8 cellular contexts compared by ENCODE assay signal in genomic region chr15:57376695-57377477, GRCh38. TPM values are rescaled to one million over a fixed set of nuclear protein-coding genes. Genes with fewer than 3 reads are reported as not detected.
DNase-seq lines count a peak whose midpoint lies in the region; ATAC-seq and TF ChIP-seq lines count a peak whose summit lies in the region.

No MANE protein-coding gene starts in this region.

- DNase-seq in BJ (ENCODE audit: low read depth) (no peak), A172 (ENCODE audit: low spot score) (no peak), COLO829 (ENCODE audit: low spot score) (no peak)
- no peak for DNase-seq in effector memory CD8-positive, alpha-beta T cell

- peak overlapping the region; percentile 57 for H3K9ac ChIP-seq in HUES64 (ENCODE audit: low read depth, low read length)
- peak overlapping the region in 1 of 2 donors; percentile 53 for H3K9ac ChIP-seq in mucosa of rectum (ENCODE audit: low read depth in 1 of 2, low read length in 2 of 2)

- H3K36me3 ChIP-seq in BJ (ENCODE audit: control insufficient read depth, insufficient read depth, low read length) (no peaks in the 10 kb centered on the region), HUES64 (ENCODE audit: insufficient read depth, low read length) (no peaks in the 10 kb centered on the region), mucosa of rectum (ENCODE audit: control insufficient read depth in 2 of 2, insufficient read depth in 2 of 2, low read length in 2 of 2) (no peaks in the 10 kb centered on the region)

- TF ChIP-seq CTCF in BJ (IDR thresholded peaks at IDR 0.05; ENCODE audit: insufficient read depth, low read depth, low read length) = no peak

- H3K4me3 ChIP-seq in BJ (ENCODE audit: low read depth, low read length) = peak overlapping the region; percentile 49
- peak overlapping the region; percentile 55 for H3K4me3 ChIP-seq in HUES64 (ENCODE audit: low read length)
- H3K4me3 ChIP-seq in mucosa of rectum (ENCODE audit: low read length in 2 of 2) = peak overlapping the region; percentile 64 to 72

- peak overlapping the region; percentile 43 to 61 for H3K4me3 Mint-ChIP-seq in effector memory CD8-positive, alpha-beta T cell

- H3K4me1 Mint-ChIP-seq in effector memory CD8-positive, alpha-beta T cell (ENCODE audit: low read depth in 2 of 2) = peaks cover 4 to 5% of the 10 kb centered on the region in 2 donors

- peaks cover 80 to 97% of the 10 kb centered on the region in 2 donors for H3K27me3 Mint-ChIP-seq in effector memory CD8-positive, alpha-beta T cell

- 6% methylated on average over 49 of the region's 49 CpGs for WGBS in HUES64

- CTCF ChIA-PET in BJ (lab: Yijun Ruan, JAX) = interaction anchor here (0.7 to 1.7 kb wide), 9 partner anchors 11 to 151 kb away, joined by 3 to 8 read pairs (median 3); no protein-coding TSS in a partner anchor

- H3K9me3 ChIP-seq in HUES64 (ENCODE audit: insufficient read depth, low read depth, low read length) (no peaks in the 10 kb centered on the region), mucosa of rectum (ENCODE audit: control insufficient read depth in 2 of 2, low read length in 2 of 2) (no peaks in the 10 kb centered on the region)

- H3K4me1 ChIP-seq in HUES64 (ENCODE audit: insufficient read depth, low read length) (peaks cover 32% of the 10 kb centered on the region), mucosa of rectum (ENCODE audit: control insufficient read depth in 2 of 2, insufficient read depth in 2 of 2, low read length in 2 of 2) (peaks cover 7 to 8% of the 10 kb centered on the region in 2 donors)

- peaks cover 26% of the 10 kb centered on the region for H3K27me3 ChIP-seq in BJ (ENCODE audit: control insufficient read depth, insufficient read depth, low read length)
- peaks cover 12% of the 10 kb centered on the region for H3K27me3 ChIP-seq in HUES64 (ENCODE audit: insufficient read depth, low read length)
- peaks cover 9 to 15% of the 10 kb centered on the region in 2 donors for H3K27me3 ChIP-seq in mucosa of rectum (ENCODE audit: control insufficient read depth in 2 of 2, insufficient read depth in 2 of 2, low read length in 2 of 2)

- POLR2A ChIA-PET in BJ (lab: Charles Lee) = no interaction called here

- H3K27ac Mint-ChIP-seq in effector memory CD8-positive, alpha-beta T cell = no peak overlapping the region

- no peaks in the 10 kb centered on the region for H3K36me3 Mint-ChIP-seq in effector memory CD8-positive, alpha-beta T cell (ENCODE audit: insufficient read depth)

- ATAC-seq in effector memory CD8-positive, alpha-beta T cell (replicated peaks) = no peak
- ATAC-seq in HG03159 (IDR thresholded peaks at IDR 0.05; ENCODE audit: unreplicated experiment) = no peak
- no peak for ATAC-seq in GM18519 (IDR thresholded peaks at IDR 0.05; ENCODE audit: low FRiP score, unreplicated experiment)

- H3K27ac ChIP-seq in HUES64 (ENCODE audit: low read depth, low read length) (no peak overlapping the region), mucosa of rectum (ENCODE audit: low read depth in 2 of 2, low read length in 2 of 2) (no peak overlapping the region)

- H3K9me3 Mint-ChIP-seq in effector memory CD8-positive, alpha-beta T cell = no peaks in the 10 kb centered on the region

RNA-seq across cellular contexts. Expression of gene CGNL1, which starts 0.6 kb away (rescaled TPM):
- 0.06 and 0.09 TPM in 2 replicates for polyA plus RNA-seq in BJ (2011; rRNA removed)
- polyA minus RNA-seq in BJ (2011; rRNA and poly(A)+ RNA removed) = 0.05 TPM in 2 replicates
- polyA plus RNA-seq in HUES64 (2013, experiment 1 of 2) = 16.7 TPM
- polyA plus RNA-seq in HUES64 (2013, experiment 2 of 2) = 17.6 TPM
- 3.4 and 4.7 TPM in 2 replicates for total RNA-seq in A172 (2014; rRNA removed; shearing (Covaris generic))
